8 cellular contexts compared by ENCODE assay signal in genomic region chr6:16758163-16758975, GRCh38. TPM values are rescaled to one million over a fixed set of nuclear protein-coding genes. Genes with fewer than 3 reads are reported as not detected.
DNase-seq lines count a peak whose midpoint lies in the region; ATAC-seq and TF ChIP-seq lines count a peak whose summit lies in the region.

No MANE protein-coding gene starts in this region.

- H3K27me3 Mint-ChIP-seq in endodermal cell (ENCODE audit: insufficient read depth) = peaks cover 3% of the 10 kb centered on the region

- H3K4ac ChIP-seq in neuronal stem cell (ENCODE audit: low read length) = no peak overlapping the region

- POLR2A ChIA-PET in PC-9 (lab: Charles Lee; ENCODE audit: unreplicated experiment) = interaction anchor here (0.6 kb wide), 2 partner anchors 35 to 77 kb away, joined by 3 to 4 read pairs; no protein-coding TSS in a partner anchor

- no peak overlapping the region for H2AK5ac ChIP-seq in neuronal stem cell (ENCODE audit: low read depth, low read length)

- DNase-seq in activated CD4-positive, alpha-beta T cell treated with anti-CD3 and anti-CD28 coated beads, Interleukin-2, amount 50 U/mL, for 1 hour = peak; percentile 15
- DNase-seq in activated CD4-positive, alpha-beta T cell treated with anti-CD3 and anti-CD28 coated beads, Interleukin-2, amount 50 U/mL, for 48 hours = no peak
- DNase-seq in PC-9 = no peak
- peak; percentile 68 for DNase-seq in endodermal cell
- DNase-seq in neuronal stem cell (ENCODE audit: low spot score) = peak; percentile 51
- no peak for DNase-seq in UCSD-AML1 (lab: John Stamatoyannopoulos, UW; ENCODE audit: unreplicated experiment)
- no peak for DNase-seq in D341Med (ENCODE audit: low spot score)

- H3K4me3 ChIP-seq in PC-9 = peak overlapping the region; percentile 84
- peak overlapping the region; percentile 89 for H3K4me3 ChIP-seq in endodermal cell (ENCODE audit: low read length)
- peak overlapping the region in 1 of 2 donors; percentile 71 for H3K4me3 ChIP-seq in neuronal stem cell (ENCODE audit: low read length in 2 of 2)

- H3K9me2 ChIP-seq in PC-9 (ENCODE audit: insufficient read depth) = no peaks in the 10 kb centered on the region

- H3K27me3 ChIP-seq in PC-9 (ENCODE audit: insufficient read depth, low read depth) (no peaks in the 10 kb centered on the region), endodermal cell (ENCODE audit: control insufficient read depth, insufficient read depth, low read length, poor library complexity, severe bottlenecking) (peaks cover 9% of the 10 kb centered on the region), neuronal stem cell (ENCODE audit: control insufficient read depth in 3 of 3, insufficient read depth in 3 of 3, low read depth in 1 of 3, low read length in 3 of 3) (peaks cover 0 to 14% (median 0%) of the 10 kb centered on the region in 3 experiments)

- 28 to 34% methylated on average over 8 to 9 of the region's 9 CpGs for WGBS in endodermal cell (ENCODE audit: insufficient coverage in 1 of 2, insufficient read length in 1 of 2), 2 experiments
- no CpG with 5 or more reads among the region's 9 CpGs for WGBS in neuronal stem cell (ENCODE audit: extremely low coverage in 2 of 2, insufficient read length in 2 of 2, insufficient replicate concordance in 1 of 2), 2 donors

- H3K9me3 Mint-ChIP-seq in endodermal cell = no peaks in the 10 kb centered on the region

- no peak overlapping the region for H2BK5ac ChIP-seq in neuronal stem cell (ENCODE audit: low read length)

- no peak overlapping the region for H2BK15ac ChIP-seq in neuronal stem cell (ENCODE audit: low read length)

- no peak overlapping the region for H3K27ac Mint-ChIP-seq in endodermal cell

- H3K18ac ChIP-seq in neuronal stem cell (ENCODE audit: low read length) = no peak overlapping the region

- H2BK12ac ChIP-seq in neuronal stem cell (ENCODE audit: low read length) = no peak overlapping the region

- H3K4me3 Mint-ChIP-seq in endodermal cell = peak overlapping the region; percentile 84

- no peaks in the 10 kb centered on the region for H3K36me3 Mint-ChIP-seq in endodermal cell (ENCODE audit: low read depth)

- H2AFZ ChIP-seq in PC-9 = no peak overlapping the region
- H2AFZ ChIP-seq in neuronal stem cell (ENCODE audit: low read length) = no peak overlapping the region

- H3K4me1 Mint-ChIP-seq in endodermal cell = peaks cover 25% of the 10 kb centered on the region

- H3K4me1 ChIP-seq in PC-9 (replicated peaks; ENCODE audit: insufficient read depth) = peaks cover 56% of the 10 kb centered on the region
- H3K4me1 ChIP-seq in endodermal cell (ENCODE audit: control insufficient read depth, insufficient read depth, low read length) = peaks cover 8% of the 10 kb centered on the region
- peaks cover 11 to 28% of the 10 kb centered on the region in 2 donors for H3K4me1 ChIP-seq in neuronal stem cell (ENCODE audit: control insufficient read depth in 2 of 2, insufficient read depth in 1 of 2, low read depth in 1 of 2, low read length in 2 of 2)

- no peaks in the 10 kb centered on the region for H3K9me3 ChIP-seq in PC-9 (ENCODE audit: insufficient read depth, low read depth)
- H3K9me3 ChIP-seq in endodermal cell (ENCODE audit: control insufficient read depth, low read length) = no peaks in the 10 kb centered on the region
- no peaks in the 10 kb centered on the region for H3K9me3 ChIP-seq in neuronal stem cell (replicated peaks in 1 of 2; ENCODE audit: control insufficient read depth in 2 of 2, insufficient read depth in 1 of 2, low read depth in 1 of 2, low read length in 2 of 2)

- H3K14ac ChIP-seq in neuronal stem cell (ENCODE audit: low read length) = no peak overlapping the region

- H4K8ac ChIP-seq in neuronal stem cell (ENCODE audit: low read depth, low read length) = no peak overlapping the region

- no peak overlapping the region for H2BK120ac ChIP-seq in neuronal stem cell (ENCODE audit: low read depth, low read length)

- CTCF ChIA-PET in PC-9 (lab: Charles Lee) = interaction anchor here (0.5 to 0.9 kb wide), 2 partner anchors 246 to 817 kb away, joined by 4 to 13 read pairs; no protein-coding TSS in a partner anchor

- H4K20me1 ChIP-seq in PC-9 (ENCODE audit: insufficient read depth) = no peaks in the 10 kb centered on the region

- H3K36me3 ChIP-seq in PC-9 (ENCODE audit: low read depth) = no peaks in the 10 kb centered on the region
- no peaks in the 10 kb centered on the region for H3K36me3 ChIP-seq in endodermal cell (ENCODE audit: control insufficient read depth, insufficient read depth, low read length)
- no peaks in the 10 kb centered on the region for H3K36me3 ChIP-seq in neuronal stem cell (replicated peaks in 1 of 2; ENCODE audit: control insufficient read depth in 2 of 2, insufficient read depth in 2 of 2, low read length in 2 of 2)

- H3F3A ChIP-seq in PC-9 (ENCODE audit: insufficient read depth, low read depth) = peaks cover 36% of the 10 kb centered on the region

- H4K91ac ChIP-seq in neuronal stem cell (ENCODE audit: low read depth, low read length, poor library complexity) = no peak overlapping the region

- ATAC-seq in GM21381 (IDR thresholded peaks at IDR 0.05; ENCODE audit: unreplicated experiment) = no peak

- no peaks in the 10 kb centered on the region for H3K79me1 ChIP-seq in neuronal stem cell (ENCODE audit: low read depth, low read length)

- BruUV-seq in PC-9 (replicated peaks; lab: Mats Ljungman, UMichigan) = no TSS peak

- peaks cover 57% of the 10 kb centered on the region for H3K79me2 ChIP-seq in PC-9 (ENCODE audit: low read depth)

- H3K4me2 ChIP-seq in PC-9 (peak overlapping the region; percentile 87), neuronal stem cell (ENCODE audit: insufficient read depth, low read length, poor library complexity, severe bottlenecking) (peak overlapping the region; percentile 48)

- intact Hi-C loops in PC-9 (cut with micrococcal nuclease; ENCODE audit: unreplicated experiment) = no loop called here

- H3K27ac ChIP-seq in PC-9 (no peak overlapping the region; the same call in 1 of the 2 replicates), endodermal cell (ENCODE audit: low read depth, low read length) (peak overlapping the region; percentile 47), neuronal stem cell (replicated peaks; ENCODE audit: low read length) (no peak overlapping the region)

- no peak overlapping the region for H3K23ac ChIP-seq in neuronal stem cell (ENCODE audit: low read depth, low read length, poor library complexity)

- no peak for TF ChIP-seq CTCF in PC-9 (conservative IDR thresholded peaks at IDR 0.05)
- TF ChIP-seq CTCF in endodermal cell (conservative IDR thresholded peaks at IDR 0.05) = no peak

- peak overlapping the region; percentile 74 for H3K9ac ChIP-seq in endodermal cell (ENCODE audit: extremely low read depth, low read length, poor library complexity, severe bottlenecking)
- H3K9ac ChIP-seq in neuronal stem cell (ENCODE audit: low read depth, low read length, poor library complexity) = no peak overlapping the region

RNA-seq across cellular contexts. Expression of gene ATXN1, which starts 2.9 kb away (rescaled TPM):
- total RNA-seq in PC-9 (2021) (35.6 and 42.7 TPM in 2 replicates), endodermal cell (10 to 100 TPM; 10.4 to 15.9 TPM)
- 4.0 TPM for polyA plus RNA-seq in endodermal cell (2013, experiment 1 of 2)
- 4.2 TPM for polyA plus RNA-seq in endodermal cell (2013, experiment 2 of 2)
- polyA plus RNA-seq in neuronal stem cell (2013, experiment 1 of 2) = 1.3 TPM
- 1.9 TPM for polyA plus RNA-seq in neuronal stem cell (2013, experiment 2 of 2)

Comparison
In these comparisons a context has a peak if more than half of its experiments do, and no peak if none do; other contexts are left out.
1. DNase-seq: peak in activated CD4-positive, alpha-beta T cell treated with anti-CD3 and anti-CD28 coated beads, Interleukin-2, amount 50 U/mL, for 1 hour (single experiment), endodermal cell (single experiment) and neuronal stem cell (single experiment); none in activated CD4-positive, alpha-beta T cell treated with anti-CD3 and anti-CD28 coated beads, Interleukin-2, amount 50 U/mL, for 48 hours (0 of 2), PC-9 (0 of 2), UCSD-AML1 (single experiment) and D341Med (single experiment).